1 cellular context compared by ENCODE assay signal in the genomic region with DNA sequence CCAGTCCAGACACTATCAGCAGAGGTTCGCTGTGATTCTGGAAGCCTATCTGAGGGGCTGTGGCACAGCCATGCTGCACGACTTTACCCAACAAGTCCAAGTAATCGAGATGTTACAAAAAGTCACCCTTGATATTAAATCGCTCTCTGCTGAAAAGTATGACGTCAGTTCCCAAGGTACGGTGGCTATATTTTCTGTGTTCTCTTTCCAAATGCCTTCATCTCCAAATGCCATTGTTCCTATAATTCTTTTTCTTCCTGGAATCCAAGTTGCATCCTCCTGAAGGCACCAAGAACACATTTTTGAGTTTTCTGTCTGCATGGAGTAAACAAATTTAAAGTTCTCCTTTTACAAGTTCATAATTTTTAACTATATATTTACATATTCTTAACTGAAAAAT.
TF ChIP-seq lines count a peak whose summit lies in the region.

No MANE protein-coding gene starts in this region.

TF ChIP-seq in GM23338, 12 proteins besides CTCF, POLR2A, EP300 and RAD21:
- TF ChIP-seq, protein P1, sequence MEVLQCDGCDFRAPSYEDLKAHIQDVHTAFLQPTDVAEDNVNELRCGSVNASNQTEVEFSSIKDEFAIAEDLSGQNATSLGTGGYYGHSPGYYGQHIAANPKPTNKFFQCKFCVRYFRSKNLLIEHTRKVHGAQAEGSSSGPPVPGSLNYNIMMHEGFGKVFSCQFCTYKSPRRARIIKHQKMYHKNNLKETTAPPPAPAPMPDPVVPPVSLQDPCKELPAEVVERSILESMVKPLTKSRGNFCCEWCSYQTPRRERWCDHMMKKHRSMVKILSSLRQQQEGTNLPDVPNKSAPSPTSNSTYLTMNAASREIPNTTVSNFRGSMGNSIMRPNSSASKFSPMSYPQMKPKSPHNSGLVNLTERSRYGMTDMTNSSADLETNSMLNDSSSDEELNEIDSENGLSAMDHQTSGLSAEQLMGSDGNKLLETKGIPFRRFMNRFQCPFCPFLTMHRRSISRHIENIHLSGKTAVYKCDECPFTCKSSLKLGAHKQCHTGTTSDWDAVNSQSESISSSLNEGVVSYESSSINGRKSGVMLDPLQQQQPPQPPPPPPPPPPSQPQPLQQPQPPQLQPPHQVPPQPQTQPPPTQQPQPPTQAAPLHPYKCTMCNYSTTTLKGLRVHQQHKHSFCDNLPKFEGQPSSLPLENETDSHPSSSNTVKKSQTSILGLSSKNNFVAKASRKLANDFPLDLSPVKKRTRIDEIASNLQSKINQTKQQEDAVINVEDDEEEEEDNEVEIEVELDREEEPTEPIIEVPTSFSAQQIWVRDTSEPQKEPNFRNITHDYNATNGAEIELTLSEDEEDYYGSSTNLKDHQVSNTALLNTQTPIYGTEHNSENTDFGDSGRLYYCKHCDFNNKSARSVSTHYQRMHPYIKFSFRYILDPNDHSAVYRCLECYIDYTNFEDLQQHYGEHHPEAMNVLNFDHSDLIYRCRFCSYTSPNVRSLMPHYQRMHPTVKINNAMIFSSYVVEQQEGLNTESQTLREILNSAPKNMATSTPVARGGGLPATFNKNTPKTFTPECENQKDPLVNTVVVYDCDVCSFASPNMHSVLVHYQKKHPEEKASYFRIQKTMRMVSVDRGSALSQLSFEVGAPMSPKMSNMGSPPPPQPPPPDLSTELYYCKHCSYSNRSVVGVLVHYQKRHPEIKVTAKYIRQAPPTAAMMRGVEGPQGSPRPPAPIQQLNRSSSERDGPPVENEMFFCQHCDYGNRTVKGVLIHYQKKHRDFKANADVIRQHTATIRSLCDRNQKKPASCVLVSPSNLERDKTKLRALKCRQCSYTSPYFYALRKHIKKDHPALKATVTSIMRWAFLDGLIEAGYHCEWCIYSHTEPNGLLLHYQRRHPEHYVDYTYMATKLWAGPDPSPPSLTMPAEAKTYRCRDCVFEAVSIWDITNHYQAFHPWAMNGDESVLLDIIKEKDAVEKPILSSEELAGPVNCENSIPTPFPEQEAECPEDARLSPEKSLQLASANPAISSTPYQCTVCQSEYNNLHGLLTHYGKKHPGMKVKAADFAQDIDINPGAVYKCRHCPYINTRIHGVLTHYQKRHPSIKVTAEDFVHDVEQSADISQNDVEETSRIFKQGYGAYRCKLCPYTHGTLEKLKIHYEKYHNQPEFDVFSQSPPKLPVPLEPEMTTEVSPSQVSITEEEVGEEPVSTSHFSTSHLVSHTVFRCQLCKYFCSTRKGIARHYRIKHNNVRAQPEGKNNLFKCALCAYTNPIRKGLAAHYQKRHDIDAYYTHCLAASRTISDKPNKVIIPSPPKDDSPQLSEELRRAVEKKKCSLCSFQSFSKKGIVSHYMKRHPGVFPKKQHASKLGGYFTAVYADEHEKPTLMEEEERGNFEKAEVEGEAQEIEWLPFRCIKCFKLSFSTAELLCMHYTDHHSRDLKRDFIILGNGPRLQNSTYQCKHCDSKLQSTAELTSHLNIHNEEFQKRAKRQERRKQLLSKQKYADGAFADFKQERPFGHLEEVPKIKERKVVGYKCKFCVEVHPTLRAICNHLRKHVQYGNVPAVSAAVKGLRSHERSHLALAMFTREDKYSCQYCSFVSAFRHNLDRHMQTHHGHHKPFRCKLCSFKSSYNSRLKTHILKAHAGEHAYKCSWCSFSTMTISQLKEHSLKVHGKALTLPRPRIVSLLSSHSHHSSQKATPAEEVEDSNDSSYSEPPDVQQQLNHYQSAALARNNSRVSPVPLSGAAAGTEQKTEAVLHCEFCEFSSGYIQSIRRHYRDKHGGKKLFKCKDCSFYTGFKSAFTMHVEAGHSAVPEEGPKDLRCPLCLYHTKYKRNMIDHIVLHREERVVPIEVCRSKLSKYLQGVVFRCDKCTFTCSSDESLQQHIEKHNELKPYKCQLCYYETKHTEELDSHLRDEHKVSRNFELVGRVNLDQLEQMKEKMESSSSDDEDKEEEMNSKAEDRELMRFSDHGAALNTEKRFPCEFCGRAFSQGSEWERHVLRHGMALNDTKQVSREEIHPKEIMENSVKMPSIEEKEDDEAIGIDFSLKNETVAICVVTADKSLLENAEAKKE (CRISPR knock-in tag; IDR thresholded peaks at IDR 0.05): no peak
- no peak for TF ChIP-seq EZH2 (IDR thresholded peaks at IDR 0.05; ENCODE audit: low read depth, unreplicated experiment)
- TF ChIP-seq NANOG (IDR thresholded peaks at IDR 0.05; ENCODE audit: borderline replicate concordance): no peak
- TF ChIP-seq JUNB (IDR thresholded peaks at IDR 0.05; ENCODE audit: unreplicated experiment): no peak
- no peak for TF ChIP-seq ZNF331 (CRISPR knock-in tag; IDR thresholded peaks at IDR 0.05; ENCODE audit: low read depth)
- TF ChIP-seq STAT1 (IDR thresholded peaks at IDR 0.05; ENCODE audit: unreplicated experiment): no peak
